Comparison of ENCODE assay signal across 25 cellular contexts in genomic region chr3:172694526-172694925, GRCh38.
"Had no signal": no experiment of that assay in that cellular context is flagged by ENCODE, and none has a peak within 500 bp of the region (broad histone marks: within the 10 kb centered on the region; RNA-seq: fewer than 3 reads in every experiment).

No MANE protein-coding gene starts in this region.

- DNase-seq: activated B cell treated with CpG ODN at 0.5 μM for 24 hours; activated CD4-positive, alpha-beta T cell treated with anti-CD3 and anti-CD28 coated beads for 1 hour; activated CD4-positive, alpha-beta T cell treated with anti-CD3 and anti-CD28 coated beads, Interleukin-2, amount 10 ng/mL, durations not matched to agents 24 days and 14 days; activated CD4-positive, alpha-beta T cell treated with anti-CD3 and anti-CD28 coated beads, Interleukin-2, amount 50 U/mL, for 48 hours; activated CD8-positive, alpha-beta memory T cell treated with anti-CD3 and anti-CD28 coated beads for 24 hours; activated effector memory CD4-positive, alpha-beta T cell treated with anti-CD3 and anti-CD28 coated beads, Interleukin-2, amount 50 U/mL, for 16 hours; activated naive CD4-positive, alpha-beta T cell treated with Interleukin-2 at 50 U/mL for 16 hours; activated naive CD8-positive, alpha-beta T cell treated with anti-CD3 and anti-CD28 coated beads, Interleukin-2, amount 50 U/mL, for 24 hours; activated T-cell treated with anti-CD3 and anti-CD28 coated beads, Interleukin-2, amount 50 U/mL, for 4 hours; amniotic stem cell; body of pancreas; MM.1S; NCI-H1105 treated with DMSO at 0.1 percent for 48 hours; NCI-H1436 treated with DMSO at 0.1 percent for 48 hours; NCI-H187; NCI-H2081; NCI-H510A treated with DMSO at 0.1 percent for 48 hours; NCI-H69; Peyer's patch; SHP77 treated with DMSO at 0.1 percent for 48 hours; T-helper 17 cell; T-helper 9 cell had no signal

- H3K4me3 ChIP-seq: ascending aorta, body of pancreas, Peyer's patch had no signal

- H3K4me3 Mint-ChIP-seq: activated B cell treated with CpG ODN at 0.5 μM for 24 hours; activated CD4-positive, alpha-beta T cell treated with anti-CD3 and anti-CD28 coated beads, Interleukin-2, amount 10 ng/mL, durations not matched to agents 24 days and 14 days; activated naive CD8-positive, alpha-beta T cell treated with anti-CD3 and anti-CD28 coated beads, Interleukin-2, amount 50 U/mL, for 24 hours; activated T-cell treated with anti-CD3 and anti-CD28 coated beads, Interleukin-2, amount 50 U/mL, for 4 hours; central memory CD8-positive, alpha-beta T cell; T-helper 17 cell had no signal

- H3K27ac ChIP-seq: ascending aorta, Peyer's patch had no signal

- H3K4me1 ChIP-seq: ascending aorta had no signal

- H3K9me3 ChIP-seq: ascending aorta, body of pancreas, Peyer's patch had no signal

- ATAC-seq: activated naive CD4-positive, alpha-beta T cell treated with anti-CD3 and anti-CD28 coated beads, Interleukin-2, amount 50 U/mL, for 72 hours; activated naive CD8-positive, alpha-beta T cell treated with anti-CD3 and anti-CD28 coated beads, Interleukin-2, amount 50 U/mL, for 24 hours; activated T-cell treated with anti-CD3 and anti-CD28 coated beads, Interleukin-2, amount 50 U/mL, for 4 hours; body of pancreas; T-helper 17 cell had no signal

- H3K27ac Mint-ChIP-seq: activated B cell treated with CpG ODN at 0.5 μM for 24 hours; activated CD4-positive, alpha-beta T cell treated with anti-CD3 and anti-CD28 coated beads, Interleukin-2, amount 10 ng/mL, durations not matched to agents 24 days and 14 days; activated naive CD4-positive, alpha-beta T cell treated with anti-CD3 and anti-CD28 coated beads, Interleukin-2, amount 50 U/mL, for 72 hours; activated naive CD8-positive, alpha-beta T cell treated with anti-CD3 and anti-CD28 coated beads, Interleukin-2, amount 50 U/mL, for 24 hours; T-helper 17 cell had no signal

- H3K9me3 Mint-ChIP-seq: activated B cell treated with CpG ODN at 0.5 μM for 24 hours; activated naive CD8-positive, alpha-beta T cell treated with anti-CD3 and anti-CD28 coated beads, Interleukin-2, amount 50 U/mL, for 24 hours; activated T-cell treated with anti-CD3 and anti-CD28 coated beads, Interleukin-2, amount 50 U/mL, for 4 hours; central memory CD8-positive, alpha-beta T cell had no signal

- H3K27me3 ChIP-seq: ascending aorta, body of pancreas, Peyer's patch had no signal

- H3K36me3 ChIP-seq: ascending aorta, Peyer's patch had no signal

- H3K27me3 Mint-ChIP-seq: activated B cell treated with CpG ODN at 0.5 μM for 24 hours; activated CD4-positive, alpha-beta T cell treated with anti-CD3 and anti-CD28 coated beads, Interleukin-2, amount 10 ng/mL, durations not matched to agents 24 days and 14 days; activated naive CD8-positive, alpha-beta T cell treated with anti-CD3 and anti-CD28 coated beads, Interleukin-2, amount 50 U/mL, for 24 hours; central memory CD8-positive, alpha-beta T cell; T-helper 17 cell had no signal
